Comparison of ENCODE assay signal across 1 cellular context in the genomic region with DNA sequence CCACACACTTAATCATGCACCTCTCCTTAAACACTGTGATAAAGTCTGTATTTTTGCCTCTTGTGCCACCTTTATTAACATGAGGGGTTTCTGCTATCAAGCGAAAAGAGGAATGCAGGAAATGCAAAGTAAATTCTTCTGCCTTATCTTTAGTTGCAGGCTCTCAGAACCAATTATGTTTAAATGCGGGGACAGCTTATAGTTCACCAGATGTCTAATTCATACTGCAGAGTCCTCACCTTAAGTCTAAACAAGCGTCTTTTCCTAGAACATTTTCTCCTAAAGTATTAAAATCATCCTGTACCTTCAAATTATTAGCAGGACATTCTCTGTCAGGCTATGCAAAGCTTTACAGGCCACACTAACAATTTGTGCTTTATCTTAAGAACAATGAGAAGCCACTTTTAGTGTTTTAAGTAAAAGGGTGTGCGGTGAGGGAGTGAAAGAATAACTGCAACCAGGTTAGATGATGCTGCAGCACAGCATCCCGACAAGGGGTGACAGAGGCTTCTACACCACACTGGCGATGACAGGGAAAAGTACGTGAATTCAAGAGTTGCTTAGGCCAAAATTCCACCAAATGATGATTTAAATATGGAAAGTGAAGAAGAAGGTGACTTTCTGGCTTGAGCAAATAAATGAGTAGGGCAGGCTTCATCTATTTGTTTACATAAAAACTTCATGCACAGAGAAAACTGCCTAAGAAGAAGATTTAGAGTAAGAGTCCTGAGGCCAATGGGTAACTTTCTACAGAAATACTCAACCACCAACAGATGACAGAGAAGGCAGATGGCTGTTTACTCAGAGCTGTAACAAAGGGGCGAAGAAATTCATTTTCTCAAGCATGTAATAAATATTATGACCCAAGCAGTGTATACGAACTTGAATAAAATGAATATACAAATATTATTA.
TF ChIP-seq lines count a peak whose summit lies in the region.

No MANE protein-coding gene starts in this region.

TF ChIP-seq in K562, 482 proteins besides CTCF, POLR2A, EP300 and RAD21 (continued from another document and continues in another):
- TF ChIP-seq, protein P1, sequence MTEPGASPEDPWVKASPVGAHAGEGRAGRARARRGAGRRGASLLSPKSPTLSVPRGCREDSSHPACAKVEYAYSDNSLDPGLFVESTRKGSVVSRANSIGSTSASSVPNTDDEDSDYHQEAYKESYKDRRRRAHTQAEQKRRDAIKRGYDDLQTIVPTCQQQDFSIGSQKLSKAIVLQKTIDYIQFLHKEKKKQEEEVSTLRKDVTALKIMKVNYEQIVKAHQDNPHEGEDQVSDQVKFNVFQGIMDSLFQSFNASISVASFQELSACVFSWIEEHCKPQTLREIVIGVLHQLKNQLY (CRISPR knock-in tag; conservative IDR thresholded peaks at IDR 0.05): no peak
- TF ChIP-seq ADNP (tag; IDR thresholded peaks at IDR 0.05) (no peak), CEBPB (tag; IDR thresholded peaks at IDR 0.05) (no peak), EZH2 (IDR thresholded peaks at IDR 0.05; ENCODE audit: borderline replicate concordance, low read depth, low read length) (no peak), SETDB1 (IDR thresholded peaks at IDR 0.05; ENCODE audit: low read length) (no peak), NONO (IDR thresholded peaks at IDR 0.05; ENCODE audit: low read depth in 2 of 2, low read length in 1 of 2) (peak in 1 of 2 experiments; percentile 62; a peak in 1 of 4 replicates), CHD2 (IDR thresholded peaks at IDR 0.05; ENCODE audit: low read depth, low read length) (no peak), DNMT1 (IDR thresholded peaks at IDR 0.05) (no peak), TCFL5 (CRISPR knock-in tag; conservative IDR thresholded peaks at IDR 0.05) (no peak)
- TF ChIP-seq, protein P2, sequence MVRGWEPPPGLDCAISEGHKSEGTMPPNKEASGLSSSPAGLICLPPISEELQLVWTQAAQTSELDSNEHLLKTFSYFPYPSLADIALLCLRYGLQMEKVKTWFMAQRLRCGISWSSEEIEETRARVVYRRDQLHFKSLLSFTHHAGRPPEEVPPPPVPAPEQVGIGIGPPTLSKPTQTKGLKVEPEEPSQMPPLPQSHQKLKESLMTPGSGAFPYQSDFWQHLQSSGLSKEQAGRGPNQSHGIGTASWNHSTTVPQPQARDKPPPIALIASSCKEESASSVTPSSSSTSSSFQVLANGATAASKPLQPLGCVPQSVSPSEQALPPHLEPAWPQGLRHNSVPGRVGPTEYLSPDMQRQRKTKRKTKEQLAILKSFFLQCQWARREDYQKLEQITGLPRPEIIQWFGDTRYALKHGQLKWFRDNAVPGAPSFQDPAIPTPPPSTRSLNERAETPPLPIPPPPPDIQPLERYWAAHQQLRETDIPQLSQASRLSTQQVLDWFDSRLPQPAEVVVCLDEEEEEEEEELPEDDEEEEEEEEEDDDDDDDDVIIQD (CRISPR knock-in tag; IDR thresholded peaks at IDR 0.05): no peak
- TF ChIP-seq, protein P3, sequence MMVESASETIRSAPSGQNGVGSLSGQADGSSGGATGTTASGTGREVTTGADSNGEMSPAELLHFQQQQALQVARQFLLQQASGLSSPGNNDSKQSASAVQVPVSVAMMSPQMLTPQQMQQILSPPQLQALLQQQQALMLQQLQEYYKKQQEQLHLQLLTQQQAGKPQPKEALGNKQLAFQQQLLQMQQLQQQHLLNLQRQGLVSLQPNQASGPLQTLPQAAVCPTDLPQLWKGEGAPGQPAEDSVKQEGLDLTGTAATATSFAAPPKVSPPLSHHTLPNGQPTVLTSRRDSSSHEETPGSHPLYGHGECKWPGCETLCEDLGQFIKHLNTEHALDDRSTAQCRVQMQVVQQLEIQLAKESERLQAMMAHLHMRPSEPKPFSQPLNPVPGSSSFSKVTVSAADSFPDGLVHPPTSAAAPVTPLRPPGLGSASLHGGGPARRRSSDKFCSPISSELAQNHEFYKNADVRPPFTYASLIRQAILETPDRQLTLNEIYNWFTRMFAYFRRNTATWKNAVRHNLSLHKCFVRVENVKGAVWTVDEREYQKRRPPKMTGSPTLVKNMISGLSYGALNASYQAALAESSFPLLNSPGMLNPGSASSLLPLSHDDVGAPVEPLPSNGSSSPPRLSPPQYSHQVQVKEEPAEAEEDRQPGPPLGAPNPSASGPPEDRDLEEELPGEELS (CRISPR knock-in tag; IDR thresholded peaks at IDR 0.05; ENCODE audit: borderline replicate concordance): no peak
- TF ChIP-seq, protein P4, sequence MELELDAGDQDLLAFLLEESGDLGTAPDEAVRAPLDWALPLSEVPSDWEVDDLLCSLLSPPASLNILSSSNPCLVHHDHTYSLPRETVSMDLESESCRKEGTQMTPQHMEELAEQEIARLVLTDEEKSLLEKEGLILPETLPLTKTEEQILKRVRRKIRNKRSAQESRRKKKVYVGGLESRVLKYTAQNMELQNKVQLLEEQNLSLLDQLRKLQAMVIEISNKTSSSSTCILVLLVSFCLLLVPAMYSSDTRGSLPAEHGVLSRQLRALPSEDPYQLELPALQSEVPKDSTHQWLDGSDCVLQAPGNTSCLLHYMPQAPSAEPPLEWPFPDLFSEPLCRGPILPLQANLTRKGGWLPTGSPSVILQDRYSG (tag; conservative IDR thresholded peaks at IDR 0.05; ENCODE audit: low read depth): no peak
- TF ChIP-seq, protein P5, sequence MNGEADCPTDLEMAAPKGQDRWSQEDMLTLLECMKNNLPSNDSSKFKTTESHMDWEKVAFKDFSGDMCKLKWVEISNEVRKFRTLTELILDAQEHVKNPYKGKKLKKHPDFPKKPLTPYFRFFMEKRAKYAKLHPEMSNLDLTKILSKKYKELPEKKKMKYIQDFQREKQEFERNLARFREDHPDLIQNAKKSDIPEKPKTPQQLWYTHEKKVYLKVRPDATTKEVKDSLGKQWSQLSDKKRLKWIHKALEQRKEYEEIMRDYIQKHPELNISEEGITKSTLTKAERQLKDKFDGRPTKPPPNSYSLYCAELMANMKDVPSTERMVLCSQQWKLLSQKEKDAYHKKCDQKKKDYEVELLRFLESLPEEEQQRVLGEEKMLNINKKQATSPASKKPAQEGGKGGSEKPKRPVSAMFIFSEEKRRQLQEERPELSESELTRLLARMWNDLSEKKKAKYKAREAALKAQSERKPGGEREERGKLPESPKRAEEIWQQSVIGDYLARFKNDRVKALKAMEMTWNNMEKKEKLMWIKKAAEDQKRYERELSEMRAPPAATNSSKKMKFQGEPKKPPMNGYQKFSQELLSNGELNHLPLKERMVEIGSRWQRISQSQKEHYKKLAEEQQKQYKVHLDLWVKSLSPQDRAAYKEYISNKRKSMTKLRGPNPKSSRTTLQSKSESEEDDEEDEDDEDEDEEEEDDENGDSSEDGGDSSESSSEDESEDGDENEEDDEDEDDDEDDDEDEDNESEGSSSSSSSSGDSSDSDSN (IDR thresholded peaks at IDR 0.05; ENCODE audit: borderline replicate concordance in 1 of 2, low read depth in 2 of 2, low read length in 2 of 2): no peak
- TF ChIP-seq, protein P6, sequence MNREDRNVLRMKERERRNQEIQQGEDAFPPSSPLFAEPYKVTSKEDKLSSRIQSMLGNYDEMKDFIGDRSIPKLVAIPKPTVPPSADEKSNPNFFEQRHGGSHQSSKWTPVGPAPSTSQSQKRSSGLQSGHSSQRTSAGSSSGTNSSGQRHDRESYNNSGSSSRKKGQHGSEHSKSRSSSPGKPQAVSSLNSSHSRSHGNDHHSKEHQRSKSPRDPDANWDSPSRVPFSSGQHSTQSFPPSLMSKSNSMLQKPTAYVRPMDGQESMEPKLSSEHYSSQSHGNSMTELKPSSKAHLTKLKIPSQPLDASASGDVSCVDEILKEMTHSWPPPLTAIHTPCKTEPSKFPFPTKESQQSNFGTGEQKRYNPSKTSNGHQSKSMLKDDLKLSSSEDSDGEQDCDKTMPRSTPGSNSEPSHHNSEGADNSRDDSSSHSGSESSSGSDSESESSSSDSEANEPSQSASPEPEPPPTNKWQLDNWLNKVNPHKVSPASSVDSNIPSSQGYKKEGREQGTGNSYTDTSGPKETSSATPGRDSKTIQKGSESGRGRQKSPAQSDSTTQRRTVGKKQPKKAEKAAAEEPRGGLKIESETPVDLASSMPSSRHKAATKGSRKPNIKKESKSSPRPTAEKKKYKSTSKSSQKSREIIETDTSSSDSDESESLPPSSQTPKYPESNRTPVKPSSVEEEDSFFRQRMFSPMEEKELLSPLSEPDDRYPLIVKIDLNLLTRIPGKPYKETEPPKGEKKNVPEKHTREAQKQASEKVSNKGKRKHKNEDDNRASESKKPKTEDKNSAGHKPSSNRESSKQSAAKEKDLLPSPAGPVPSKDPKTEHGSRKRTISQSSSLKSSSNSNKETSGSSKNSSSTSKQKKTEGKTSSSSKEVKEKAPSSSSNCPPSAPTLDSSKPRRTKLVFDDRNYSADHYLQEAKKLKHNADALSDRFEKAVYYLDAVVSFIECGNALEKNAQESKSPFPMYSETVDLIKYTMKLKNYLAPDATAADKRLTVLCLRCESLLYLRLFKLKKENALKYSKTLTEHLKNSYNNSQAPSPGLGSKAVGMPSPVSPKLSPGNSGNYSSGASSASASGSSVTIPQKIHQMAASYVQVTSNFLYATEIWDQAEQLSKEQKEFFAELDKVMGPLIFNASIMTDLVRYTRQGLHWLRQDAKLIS (CRISPR knock-in tag; IDR thresholded peaks at IDR 0.05): no peak; the same call in 1 of the 2 replicates
- TF ChIP-seq, protein P7, sequence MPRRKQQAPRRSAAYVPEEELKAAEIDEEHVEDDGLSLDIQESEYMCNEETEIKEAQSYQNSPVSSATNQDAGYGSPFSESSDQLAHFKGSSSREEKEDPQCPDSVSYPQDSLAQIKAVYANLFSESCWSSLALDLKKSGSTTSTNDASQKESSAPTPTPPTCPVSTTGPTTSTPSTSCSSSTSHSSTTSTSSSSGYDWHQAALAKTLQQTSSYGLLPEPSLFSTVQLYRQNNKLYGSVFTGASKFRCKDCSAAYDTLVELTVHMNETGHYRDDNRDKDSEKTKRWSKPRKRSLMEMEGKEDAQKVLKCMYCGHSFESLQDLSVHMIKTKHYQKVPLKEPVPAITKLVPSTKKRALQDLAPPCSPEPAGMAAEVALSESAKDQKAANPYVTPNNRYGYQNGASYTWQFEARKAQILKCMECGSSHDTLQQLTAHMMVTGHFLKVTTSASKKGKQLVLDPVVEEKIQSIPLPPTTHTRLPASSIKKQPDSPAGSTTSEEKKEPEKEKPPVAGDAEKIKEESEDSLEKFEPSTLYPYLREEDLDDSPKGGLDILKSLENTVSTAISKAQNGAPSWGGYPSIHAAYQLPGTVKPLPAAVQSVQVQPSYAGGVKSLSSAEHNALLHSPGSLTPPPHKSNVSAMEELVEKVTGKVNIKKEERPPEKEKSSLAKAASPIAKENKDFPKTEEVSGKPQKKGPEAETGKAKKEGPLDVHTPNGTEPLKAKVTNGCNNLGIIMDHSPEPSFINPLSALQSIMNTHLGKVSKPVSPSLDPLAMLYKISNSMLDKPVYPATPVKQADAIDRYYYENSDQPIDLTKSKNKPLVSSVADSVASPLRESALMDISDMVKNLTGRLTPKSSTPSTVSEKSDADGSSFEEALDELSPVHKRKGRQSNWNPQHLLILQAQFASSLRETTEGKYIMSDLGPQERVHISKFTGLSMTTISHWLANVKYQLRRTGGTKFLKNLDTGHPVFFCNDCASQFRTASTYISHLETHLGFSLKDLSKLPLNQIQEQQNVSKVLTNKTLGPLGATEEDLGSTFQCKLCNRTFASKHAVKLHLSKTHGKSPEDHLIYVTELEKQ (CRISPR knock-in tag; IDR thresholded peaks at IDR 0.05): no peak
